ENCODE assay signal across 14 cellular contexts in the genomic region with DNA sequence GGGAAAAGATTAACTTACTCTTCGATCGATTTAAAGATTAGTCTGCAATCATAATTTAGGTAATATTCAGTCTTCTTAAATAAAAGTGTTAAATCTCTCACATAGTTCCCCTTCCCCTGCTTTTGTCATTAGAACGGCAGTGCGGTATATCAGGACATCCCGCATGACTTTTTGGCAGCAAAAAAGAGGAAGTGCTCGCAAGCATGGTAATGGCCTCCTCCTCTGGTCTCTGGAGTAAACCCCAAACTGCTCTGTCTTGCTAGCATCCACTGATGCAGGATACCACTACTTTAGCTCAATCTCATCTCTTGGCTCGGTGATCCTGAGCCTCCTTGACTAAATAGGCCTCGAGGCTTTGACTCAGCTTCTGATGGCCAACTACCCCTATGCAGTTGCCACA.
A peak's percentile ranks its signal among the peaks of the same experiment; 100 is the strongest.
DNase-seq lines count a peak whose midpoint lies in the region; ATAC-seq and TF ChIP-seq lines count a peak whose summit lies in the region.
"Had no signal": no experiment of that assay in that cellular context is flagged by ENCODE, and none has a peak within 500 bp of the region (broad histone marks: within the 10 kb centered on the region; RNA-seq: fewer than 3 reads in every experiment).

No MANE protein-coding gene starts in this region.

- intact Hi-C loops in OCI-LY7 (cut with micrococcal nuclease; ENCODE audit: unreplicated experiment): no loop called here
- intact Hi-C loops in mucosa of descending colon (cut with DNase I, micrococcal nuclease): no loop called here

- H2AFZ ChIP-seq in OCI-LY7 (ENCODE audit: low read length): peak overlapping the region; percentile 87

- H3K4me1 ChIP-seq in OCI-LY7 (ENCODE audit: insufficient read depth, low read length, poor library complexity, severe bottlenecking) (peaks cover 22% of the 10 kb centered on the region), mucosa of descending colon (ENCODE audit: low read depth) (no peaks in the 10 kb centered on the region)

- peak overlapping the region; percentile 25 for H3K4me2 ChIP-seq in OCI-LY7 (ENCODE audit: low read length)

- CTCF ChIA-PET in OCI-LY7 (lab: Charles Lee; ENCODE audit: unreplicated experiment): no interaction called here

- no peak overlapping the region for H3K4me3 ChIP-seq in GM06990 (replicated peaks; ENCODE audit: low read depth, low read length)
- no peak overlapping the region for H3K4me3 ChIP-seq in OCI-LY7 (ENCODE audit: low read depth, low read length, poor library complexity, severe bottlenecking)
- H3K4me3 ChIP-seq in mucosa of descending colon: no peak overlapping the region
- H3K4me3 ChIP-seq: coronary artery, esophagus squamous epithelium, stomach had no signal

- ATAC-seq in HG02885 (IDR thresholded peaks at IDR 0.05; ENCODE audit: poor library complexity, unreplicated experiment): peak; percentile 52
- ATAC-seq in mucosa of descending colon: peak; percentile 44
- ATAC-seq in GM21786 (IDR thresholded peaks at IDR 0.05; ENCODE audit: unreplicated experiment): no peak
- ATAC-seq: activated CD4-positive, alpha-beta T cell treated with anti-CD3 and anti-CD28 coated beads for 36 hours had no signal

- DNase-seq in GM06990 (ENCODE audit: extremely low read depth, insufficient read length) (peak; percentile 18), OCI-LY7 (ENCODE audit: low spot score) (peak; percentile 61), mucosa of descending colon (no peak), NCI-H2171 treated with DMSO at 0.1 percent for 48 hours (lab: John Stamatoyannopoulos, UW) (no peak), NCI-H2227 treated with DMSO at 0.1 percent for 48 hours (lab: John Stamatoyannopoulos, UW) (no peak), D341Med (ENCODE audit: low spot score) (no peak)
- DNase-seq: activated CD4-positive, alpha-beta T cell treated with anti-CD3 and anti-CD28 coated beads for 36 hours; anterior cingulate cortex; EL; esophagus squamous epithelium; stomach had no signal

- H3K27me3 ChIP-seq in GM06990 (replicated peaks; ENCODE audit: control insufficient read depth, insufficient read depth, low read length): peaks cover 3% of the 10 kb centered on the region
- H3K27me3 ChIP-seq: esophagus squamous epithelium, stomach had no signal

- no peaks in the 10 kb centered on the region for H3K9me2 ChIP-seq in OCI-LY7 (ENCODE audit: insufficient read depth, low read length)

- H3K79me2 ChIP-seq in OCI-LY7 (ENCODE audit: insufficient read depth, low read depth, low read length): no peaks in the 10 kb centered on the region

- H3K27ac ChIP-seq in OCI-LY7 (ENCODE audit: low read depth, low read length, poor library complexity, severe bottlenecking): no peak overlapping the region
- H3K27ac ChIP-seq: coronary artery, esophagus squamous epithelium, stomach had no signal

- H3K36me3 ChIP-seq in GM06990 (ENCODE audit: control insufficient read depth, insufficient read depth, low read length): no peaks in the 10 kb centered on the region
- H3K36me3 ChIP-seq in OCI-LY7 (ENCODE audit: insufficient read depth, low read length): no peaks in the 10 kb centered on the region
- H3K36me3 ChIP-seq in mucosa of descending colon (ENCODE audit: low read depth): no peaks in the 10 kb centered on the region
- H3K36me3 ChIP-seq: esophagus squamous epithelium, stomach had no signal

- TF ChIP-seq CTCF in GM06990 (IDR thresholded peaks at IDR 0.05; ENCODE audit: insufficient read depth, low read length, poor library complexity, severe bottlenecking) (no peak), OCI-LY7 (conservative IDR thresholded peaks at IDR 0.05; ENCODE audit: low read length) (no peak), mucosa of descending colon (IDR thresholded peaks at IDR 0.05) (no peak)

- no peaks in the 10 kb centered on the region for H4K20me1 ChIP-seq in OCI-LY7 (ENCODE audit: insufficient read depth, low read length)

- POLR2A ChIA-PET in OCI-LY7 (lab: Charles Lee): interaction anchor here (1.1 kb wide), 1 partner anchor 11 kb away, joined by 3 read pairs; no protein-coding TSS in a partner anchor

- no peaks in the 10 kb centered on the region for H3K9me3 ChIP-seq in OCI-LY7 (ENCODE audit: low read length)
- H3K9me3 ChIP-seq in mucosa of descending colon: no peaks in the 10 kb centered on the region
- H3K9me3 ChIP-seq: esophagus squamous epithelium, stomach had no signal

- no TSS peak for BruUV-seq in OCI-LY7 (replicated peaks; lab: Mats Ljungman, UMichigan)

Comparison
In these comparisons a context has a peak if more than half of its experiments do, and no peak if none do; other contexts are left out.
1. DNase-seq: peak in GM06990 (single experiment) and OCI-LY7 (single experiment); none in mucosa of descending colon (0 of 3), NCI-H2171 treated with DMSO at 0.1 percent for 48 hours (single experiment), NCI-H2227 treated with DMSO at 0.1 percent for 48 hours (single experiment) and D341Med (single experiment).